10 cellular contexts compared by ENCODE assay signal in the genomic region with DNA sequence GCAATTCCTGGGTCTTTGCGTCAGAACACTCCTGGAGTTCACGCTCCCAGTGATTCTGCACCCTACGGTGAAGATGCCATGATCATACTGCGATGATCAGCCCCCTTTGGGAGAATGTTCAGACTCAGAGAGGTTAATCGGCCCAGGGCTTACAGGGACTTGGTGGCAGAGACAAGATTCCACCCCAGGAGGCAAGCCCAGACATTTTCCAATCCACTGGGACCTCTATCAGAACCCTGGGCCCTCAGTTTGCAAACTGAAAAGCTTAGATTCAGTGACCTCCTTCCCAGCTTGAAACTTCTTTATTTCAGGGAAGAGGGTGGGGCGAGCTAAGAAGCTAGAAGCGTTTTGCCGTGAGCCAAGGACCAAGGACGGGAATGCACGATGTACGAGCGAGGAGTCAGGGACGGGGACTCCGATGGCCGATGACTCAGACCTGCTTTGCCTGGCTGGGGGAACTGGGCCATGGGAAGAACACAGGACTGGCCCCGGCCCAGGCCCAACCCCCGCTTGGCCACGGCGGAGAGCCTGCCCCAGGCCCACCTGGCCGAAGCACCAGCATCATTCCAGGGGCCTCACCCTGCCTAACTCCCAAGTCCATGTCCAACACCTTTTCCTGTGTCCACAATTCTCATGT. TPM values are rescaled to one million over a fixed set of nuclear protein-coding genes. Genes with fewer than 3 reads are reported as not detected.
DNase-seq lines count a peak whose midpoint lies in the region; TF ChIP-seq lines count a peak whose summit lies in the region.
"Had no signal": no experiment of that assay in that cellular context is flagged by ENCODE, and none has a peak within 500 bp of the region (broad histone marks: within the 10 kb centered on the region; RNA-seq: fewer than 3 reads in every experiment).

No MANE protein-coding gene starts in this region.

- no peaks in the 10 kb centered on the region for H3K9me3 ChIP-seq in esophagus squamous epithelium

- WGBS in esophagus squamous epithelium, 2 donors = 11 to 20% methylated on average over 1 to 6 of the region's 20 CpGs

- intact Hi-C loops in esophagus squamous epithelium (cut with DNase I) = no loop called here

- peaks cover 29 to 57% (median 42%) of the 10 kb centered on the region in 3 donors for H3K4me1 ChIP-seq in esophagus squamous epithelium

- no peaks in the 10 kb centered on the region for H3K36me3 ChIP-seq in esophagus squamous epithelium

- peak overlapping the region; percentile 58 for H3K4me3 Mint-ChIP-seq in nephron progenitor cell

- H3K27ac ChIP-seq in esophagus squamous epithelium = peak overlapping the region; percentile 65 to 94 (median 82)

- no peaks in the 10 kb centered on the region for H3K9me3 Mint-ChIP-seq in nephron progenitor cell

- DNase-seq in AG08395 (ENCODE audit: low spot score) (peak; percentile 85), RPMI7951 (ENCODE audit: low read depth) (peak; percentile 64), esophagus squamous epithelium (lab: John Stamatoyannopoulos, UW) (no peak), nephron progenitor cell (no peak), NCI-H146 (lab: John Stamatoyannopoulos, UW) (no peak), RKO (ENCODE audit: low spot score) (no peak), NCI-H1105 (lab: John Stamatoyannopoulos, UW) (no peak)
- no peak for DNase-seq in stimulated activated CD4-positive, alpha-beta T cell treated with anti-CD3 and anti-CD28 coated beads, Interleukin-4, amount 100 ng/mL, for 24 hours
- DNase-seq: NCI-H1436 treated with DMSO at 0.1 percent for 48 hours; stimulated activated naive CD4-positive, alpha-beta T cell treated with Interleukin-2 at 50 U/mL for 16 hours had no signal

- no peak for TF ChIP-seq POLR2A in esophagus squamous epithelium (IDR thresholded peaks at IDR 0.05)

- peaks cover 45% of the 10 kb centered on the region for H3K4me1 Mint-ChIP-seq in nephron progenitor cell

- peak overlapping the region; percentile 99 for H3K27ac Mint-ChIP-seq in nephron progenitor cell

- H3K27me3 ChIP-seq in esophagus squamous epithelium = peaks cover 0 to 5% (median 0%) of the 10 kb centered on the region in 4 donors

- peaks cover 3% of the 10 kb centered on the region for H3K27me3 Mint-ChIP-seq in nephron progenitor cell (ENCODE audit: low read depth, poor library complexity)

- TF ChIP-seq CTCF in esophagus squamous epithelium (IDR thresholded peaks at IDR 0.05) (no peak), nephron progenitor cell (IDR thresholded peaks at IDR 0.05) (no peak)

- H3K4me3 ChIP-seq in esophagus squamous epithelium = peak overlapping the region in 1 of 4 donors; percentile 45

- no peaks in the 10 kb centered on the region for H3K36me3 Mint-ChIP-seq in nephron progenitor cell (ENCODE audit: low read depth)

RNA-seq across cellular contexts. Expression of gene SOCS3, which starts 34.7 kb away (rescaled TPM):
- 6.2 and 10.6 TPM in 2 replicates for total RNA-seq in RPMI7951 (2014; rRNA removed; shearing (Covaris generic))
- total RNA-seq in esophagus squamous epithelium = 10 to 100 TPM in 3 of 4 donors, 1 to 10 TPM in 1; 6.3 to 23.1 (median 17.1) TPM

RNA-seq across cellular contexts. Expression of gene PGS1, which starts 53.3 kb away (rescaled TPM):
- total RNA-seq in RPMI7951 (2014; rRNA removed; shearing (Covaris generic)) = 19.5 and 21.9 TPM in 2 replicates
- 10 to 100 TPM; 18.6 to 32.4 (median 23.0) TPM for total RNA-seq in esophagus squamous epithelium

Comparison
In these comparisons a context has a peak if more than half of its experiments do, and no peak if none do; other contexts are left out.
1. DNase-seq: peak in AG08395 (single experiment) and RPMI7951 (single experiment); none in esophagus squamous epithelium (single experiment), nephron progenitor cell (single experiment), stimulated activated CD4-positive, alpha-beta T cell treated with anti-CD3 and anti-CD28 coated beads, Interleukin-4, amount 100 ng/mL, for 24 hours (single experiment), NCI-H146 (single experiment), RKO (single experiment) and NCI-H1105 (single experiment).